ENCODE assay signal across 18 cellular contexts in genomic region chr9:37499297-37499696, GRCh38. TPM values are rescaled to one million over a fixed set of nuclear protein-coding genes. Genes with fewer than 3 reads are reported as not detected.
DNase-seq lines count a peak whose midpoint lies in the region; ATAC-seq, FAIRE-seq and TF ChIP-seq lines count a peak whose summit lies in the region.
"Had no signal": no experiment of that assay in that cellular context is flagged by ENCODE, and none has a peak within 500 bp of the region (broad histone marks: within the 10 kb centered on the region; RNA-seq: fewer than 3 reads in every experiment).

No MANE protein-coding gene starts in this region.

- no peak overlapping the region for H2BK15ac ChIP-seq in IMR-90 (ENCODE audit: low read depth, low read length)

- no peak overlapping the region for H3K9ac ChIP-seq in HepG2 (ENCODE audit: insufficient read depth, low read depth, low read length)
- H3K9ac ChIP-seq in IMR-90 (ENCODE audit: low read depth, low read length) = no peak overlapping the region
- H3K9ac ChIP-seq in K562 (ENCODE audit: insufficient read depth in 1 of 2, low read depth in 2 of 2, low read length in 2 of 2) = no peak overlapping the region
- H3K9ac ChIP-seq: GM23248 had no signal

- H3K4me2 ChIP-seq in HepG2 (ENCODE audit: low read depth, low read length) (no peak overlapping the region), IMR-90 (ENCODE audit: low read depth, low read length) (no peak overlapping the region), K562 (ENCODE audit: insufficient read depth, low read length) (no peak overlapping the region)

- TF ChIP-seq EP300 in HepG2 (IDR thresholded peaks at IDR 0.05; ENCODE audit: low read depth in 2 of 2, low read length in 2 of 2) = no peak
- no peak for TF ChIP-seq EP300 in HepG2 (CRISPR knock-in tag; IDR thresholded peaks at IDR 0.05; ENCODE audit: borderline replicate concordance)
- TF ChIP-seq EP300 in K562 (IDR thresholded peaks at IDR 0.05; ENCODE audit: low read length) = no peak

- no peak overlapping the region for H3K4ac ChIP-seq in IMR-90 (ENCODE audit: low read depth, low read length)

- H3K23ac ChIP-seq in IMR-90 (ENCODE audit: low read depth, low read length) = no peak overlapping the region

- intact Hi-C loops in HepG2 (cut with micrococcal nuclease; ENCODE audit: unreplicated experiment) = no loop called here
- intact Hi-C loops in right lobe of liver (cut with DNase I) = no loop called here
- intact Hi-C loops in IMR-90 (cut with micrococcal nuclease) = no loop called here
- intact Hi-C loops in K562 (cut with micrococcal nuclease) = no loop called here

- dilution Hi-C loops in IMR-90 (cut with HindIII; ENCODE audit: low sequenced_read_pairs, unreplicated experiment) = no loop called here

- H2AFZ ChIP-seq in HepG2 (ENCODE audit: low read length) (no peak overlapping the region), IMR-90 (replicated peaks; ENCODE audit: low read length, poor library complexity) (no peak overlapping the region), K562 (ENCODE audit: low read depth, low read length) (no peak overlapping the region)
- H2AFZ ChIP-seq: GM23248 had no signal

- H3K27ac ChIP-seq in HepG2 (ENCODE audit: extremely low read length, insufficient read depth, low read length) = no peak overlapping the region
- no peak overlapping the region for H3K27ac ChIP-seq in right lobe of liver
- no peak overlapping the region for H3K27ac ChIP-seq in IMR-90 (ENCODE audit: insufficient read depth, low read length)
- no peak overlapping the region; the same call in 2 of the 3 replicates for H3K27ac ChIP-seq in K562 (ENCODE audit: extremely low read depth, low read depth, low read length)
- H3K27ac ChIP-seq: C4-2B, GM23248 had no signal

- H2BK5ac ChIP-seq in IMR-90 (ENCODE audit: low read depth, low read length, poor library complexity, severe bottlenecking) = no peak overlapping the region

- H3K27me3 ChIP-seq in HepG2 (ENCODE audit: control insufficient read depth in 1 of 2, insufficient read depth in 2 of 2, low read length in 2 of 2) (no peaks in the 10 kb centered on the region), right lobe of liver (no peaks in the 10 kb centered on the region), IMR-90 (ENCODE audit: control insufficient read depth, insufficient read depth, low read length) (no peaks in the 10 kb centered on the region), K562 (ENCODE audit: control insufficient read depth in 2 of 2, insufficient read depth in 2 of 2, low read length in 2 of 2) (no peaks in the 10 kb centered on the region)

- H3K9me3 ChIP-seq in HepG2 (ENCODE audit: low read length) (no peaks in the 10 kb centered on the region), right lobe of liver (no peaks in the 10 kb centered on the region), IMR-90 (ENCODE audit: control insufficient read depth, insufficient read depth, low read length) (no peaks in the 10 kb centered on the region), K562 (replicated peaks; ENCODE audit: control insufficient read depth, insufficient read depth, low read depth, low read length) (no peaks in the 10 kb centered on the region)
- H3K9me3 ChIP-seq: Caco-2 had no signal

- H3K4me3 ChIP-seq in HepG2 (replicated peaks in 1 of 3; ENCODE audit: insufficient read depth in 1 of 3, low read depth in 2 of 3, low read length in 3 of 3) = no peak overlapping the region
- no peak overlapping the region for H3K4me3 ChIP-seq in right lobe of liver
- H3K4me3 ChIP-seq in IMR-90 (ENCODE audit: insufficient read depth, low read depth, low read length) = no peak overlapping the region
- H3K4me3 ChIP-seq in K562 = no peak overlapping the region
- H3K4me3 ChIP-seq: GM23248 had no signal

- H3K36me3 ChIP-seq in HepG2 (replicated peaks in 1 of 2; ENCODE audit: control insufficient read depth in 1 of 2, insufficient read depth in 2 of 2, low read length in 2 of 2) = peaks cover 24 to 87% of the 10 kb centered on the region in 2 experiments
- peaks cover 18 to 89% (median 45%) of the 10 kb centered on the region in 4 donors for H3K36me3 ChIP-seq in right lobe of liver
- H3K36me3 ChIP-seq in IMR-90 (ENCODE audit: control insufficient read depth, insufficient read depth, low read length) = peaks cover 70% of the 10 kb centered on the region
- H3K36me3 ChIP-seq in K562 (ENCODE audit: control insufficient read depth, insufficient read depth, low read length) = peaks cover 91% of the 10 kb centered on the region

- H4K5ac ChIP-seq in IMR-90 (ENCODE audit: low read depth, low read length) = no peak overlapping the region

- H3K9me1 ChIP-seq in IMR-90 (ENCODE audit: insufficient read depth, low read length) = no peaks in the 10 kb centered on the region
- H3K9me1 ChIP-seq in K562 (ENCODE audit: control insufficient read depth, insufficient read depth, low read length) = no peaks in the 10 kb centered on the region

- no peak for TF ChIP-seq CTCF in HepG2 (CRISPR knock-in tag; IDR thresholded peaks at IDR 0.05)
- no peak for TF ChIP-seq CTCF in right lobe of liver (IDR thresholded peaks at IDR 0.05)
- no peak for TF ChIP-seq CTCF in IMR-90 (conservative IDR thresholded peaks at IDR 0.05; ENCODE audit: low read depth, low read length)
- TF ChIP-seq CTCF in K562 (IDR thresholded peaks at IDR 0.05 in 2 of 3, conservative IDR thresholded peaks at IDR 0.05 in 1 of 3; ENCODE audit: insufficient read depth in 2 of 3, low read depth in 1 of 3, low read length in 3 of 3) = no peak

- DNase-seq in HepG2 (ENCODE audit: low spot score) (no peak), right lobe of liver (no peak), IMR-90 (no peak), K562 (ENCODE audit: extremely low read depth in 1 of 4, low spot score in 3 of 4) (no peak), HuH-7 (ENCODE audit: low spot score) (no peak)
- DNase-seq: AML-193; Caco-2; CD4-positive, alpha-beta T cell; GM23248; HCEC 1CT had no signal

- FAIRE-seq in HepG2 (lab: Jason Lieb, UNC) (no peak), K562 (lab: Jason Lieb, UNC) (no peak)
- FAIRE-seq: A204.1, D721Med, G401.6, GM12891, GM19239, H54 had no signal

- H3K79me2 ChIP-seq in HepG2 (ENCODE audit: insufficient read depth, low read length) (no peaks in the 10 kb centered on the region), K562 (ENCODE audit: control insufficient read depth, insufficient read depth, low read length) (no peaks in the 10 kb centered on the region)

- peaks cover 8 to 9% of the 10 kb centered on the region in 2 experiments; a peak in 3 of 4 replicates for H3K79me1 ChIP-seq in IMR-90 (ENCODE audit: low read depth in 1 of 2, low read length in 2 of 2)

- H3K14ac ChIP-seq in IMR-90 (replicated peaks; ENCODE audit: low read depth, low read length) = no peak overlapping the region

- ATAC-seq in HepG2 = no peak
- ATAC-seq in right lobe of liver = no peak
- no peak for ATAC-seq in IMR-90 (ENCODE audit: low read depth)
- no peak for ATAC-seq in K562
- ATAC-seq in GM21367 (IDR thresholded peaks at IDR 0.05; ENCODE audit: unreplicated experiment) = no peak

- no peak for TF ChIP-seq RAD21 in HepG2 (CRISPR knock-in tag; IDR thresholded peaks at IDR 0.05)
- TF ChIP-seq RAD21 in IMR-90 (IDR thresholded peaks at IDR 0.05; ENCODE audit: low read length) = no peak
- TF ChIP-seq RAD21 in K562 (CRISPR knock-in tag; conservative IDR thresholded peaks at IDR 0.05 in 1 of 2, IDR thresholded peaks at IDR 0.05 in 1 of 2) = no peak

- BruUV-seq in HepG2 (replicated peaks; lab: Mats Ljungman, UMichigan) = no TSS peak
- no TSS peak for BruUV-seq in IMR-90 (replicated peaks; lab: Mats Ljungman, UMichigan)
- BruUV-seq in K562 (replicated peaks; lab: Mats Ljungman, UMichigan) = no TSS peak

- H4K20me1 ChIP-seq in HepG2 (ENCODE audit: insufficient read depth, low read length) (no peaks in the 10 kb centered on the region), IMR-90 (ENCODE audit: insufficient read depth, low read length) (no peaks in the 10 kb centered on the region; the same call in 1 of the 2 replicates), K562 (replicated peaks; ENCODE audit: control insufficient read depth, insufficient read depth, low read length) (peaks cover 5% of the 10 kb centered on the region)

- TF ChIP-seq POLR2A in HepG2 (IDR thresholded peaks at IDR 0.05; ENCODE audit: insufficient read depth in 1 of 2, low read depth in 2 of 2, low read length in 2 of 2) (no peak), right lobe of liver (IDR thresholded peaks at IDR 0.05) (no peak), IMR-90 (IDR thresholded peaks at IDR 0.05; ENCODE audit: low read depth, low read length) (no peak), K562 (conservative IDR thresholded peaks at IDR 0.05) (no peak)

- no peak overlapping the region for H2BK20ac ChIP-seq in IMR-90 (ENCODE audit: low read depth, low read length)

- no peak overlapping the region for H4K91ac ChIP-seq in IMR-90 (ENCODE audit: insufficient read depth, low read depth, low read length)

- H3K18ac ChIP-seq in IMR-90 (ENCODE audit: low read depth, low read length) = no peak overlapping the region

- H2BK120ac ChIP-seq in IMR-90 (ENCODE audit: low read depth, low read length) = no peak overlapping the region

- H2AK9ac ChIP-seq in IMR-90 (replicated peaks; ENCODE audit: low read depth, low read length, poor library complexity) = no peak overlapping the region

- no peak overlapping the region for H2AK5ac ChIP-seq in IMR-90 (ENCODE audit: low read depth, low read length)

- CTCF ChIA-PET in HepG2 (lab: Yijun Ruan, JAX; ENCODE audit: low intra/inter-chr PET ratio, low total read pairs) = no interaction called here
- CTCF ChIA-PET in IMR-90 (lab: Yijun Ruan, JAX) = no interaction called here
- CTCF ChIA-PET in K562 (lab: Yijun Ruan, JAX; ENCODE audit: low intra/inter-chr PET ratio) = no interaction called here

- in situ Hi-C loops in HepG2 (cut with HindIII; ENCODE audit: extremely low pct_ligation_motif_present, low pct_unique_long_range_greater_than_20kb) (loop anchor here (25.0 kb wide), 3 partner anchors 238 to 863 kb away; partner anchors contain the start of gene SLC25A51), IMR-90 (cut with MboI; ENCODE audit: low sequenced_read_pairs) (loop anchor here (25.0 kb wide), 2 partner anchors 563 to 863 kb away; partner anchors contain the start of gene SHB), K562 (cut with MboI) (loop anchor here (25.0 kb wide), 1 partner anchor 863 kb away; no protein-coding TSS in a partner anchor)

- H3K4me1 ChIP-seq in HepG2 (ENCODE audit: insufficient read depth, low read length) = peaks cover 33% of the 10 kb centered on the region
- peaks cover 0 to 30% (median 10%) of the 10 kb centered on the region in 4 donors for H3K4me1 ChIP-seq in right lobe of liver
- no peaks in the 10 kb centered on the region for H3K4me1 ChIP-seq in IMR-90 (ENCODE audit: control insufficient read depth, insufficient read depth, low read length)
- H3K4me1 ChIP-seq in K562 (replicated peaks in 1 of 2; ENCODE audit: control insufficient read depth in 2 of 2, insufficient read depth in 2 of 2, low read length in 2 of 2) = no peaks in the 10 kb centered on the region
- H3K4me1 ChIP-seq: Caco-2 had no signal

- H3K56ac ChIP-seq in IMR-90 (ENCODE audit: extremely low read depth, insufficient read depth, low read length) = no peak overlapping the region

- no peak overlapping the region for H4K8ac ChIP-seq in IMR-90 (ENCODE audit: low read depth in 2 of 2, low read length in 2 of 2)

- WGBS in HepG2 (ENCODE audit: low lambda C conversion rate) = 81% methylated on average over 5 of the region's 6 CpGs
- 66% methylated on average over 5 of the region's 6 CpGs for WGBS in right lobe of liver (ENCODE audit: insufficient coverage, low coverage, low lambda C conversion rate, missing lambda C conversion rate)
- 100% methylated on average over 2 of the region's 6 CpGs; no CpG with 5 or more reads in 1 of the 2 experiments for WGBS in IMR-90 (ENCODE audit: extremely low coverage in 2 of 2, insufficient read length in 1 of 2), 2 experiments
- WGBS in K562 (ENCODE audit: insufficient coverage, low coverage, missing lambda C conversion rate) = 88% methylated on average over 6 of the region's 6 CpGs

- POLR2A ChIA-PET in HepG2 (lab: Yijun Ruan, JAX) = no interaction called here
- POLR2A ChIA-PET in IMR-90 (lab: Charles Lee; ENCODE audit: unreplicated experiment) = no interaction called here
- POLR2A ChIA-PET in K562 (lab: Yijun Ruan, JAX) = interaction anchor here (0.6 to 1.0 kb wide), 4 partner anchors 11 to 912 kb away, joined by 3 to 6 read pairs (median 3); partner anchors contain the start of gene TOMM5

RNA-seq across cellular contexts. Expression of gene POLR1E, which starts 13.5 kb away (rescaled TPM):
- total RNA-seq in HepG2 (2016; rRNA removed; fragmentation: Illumina TruSeq; extraction: Trizol) (37.8 and 49.1 TPM in 2 replicates), right lobe of liver (10 to 100 TPM; 11.7 to 18.1 (median 14.4) TPM), IMR-90 (2012; rRNA removed) (67.5 and 71.9 TPM in 2 replicates), K562 (2014; rRNA removed) (61.1 and 70.2 TPM in 2 replicates), K562 (2014; rRNA removed; fragmentation: Illumina TruSeq; extraction: Trizol) (102 and 104 TPM in 2 replicates), K562 (2015; rRNA removed; fragmentation: Illumina TruSeq; extraction: Trizol) (82.0 and 85.0 TPM in 2 replicates), K562 (2021) (69.0 and 73.1 TPM in 2 replicates)
- total RNA-seq in HepG2 (2016; cell fraction: cytosol; rRNA removed; fragmentation: Illumina TruSeq; extraction: Trizol; ENCODE audit: low read depth) = 12.6 and 13.7 TPM in 2 replicates
- total RNA-seq in HepG2 (2016; cell fraction: insoluble cytoplasmic fraction; rRNA removed; fragmentation: Illumina TruSeq; extraction: Trizol) = 35.7 and 42.1 TPM in 2 replicates
- 24.4 and 28.3 TPM in 2 replicates for total RNA-seq in HepG2 (2016; cell fraction: membrane; rRNA removed; fragmentation: Illumina TruSeq; extraction: Trizol)
- total RNA-seq in HepG2 (2016; cell fraction: nucleus; rRNA removed; fragmentation: Illumina TruSeq; extraction: Trizol) = 19.5 and 22.1 TPM in 2 replicates
- polyA plus RNA-seq in HepG2 (2011; rRNA removed) (18.9 and 23.0 TPM in 2 replicates), IMR-90 (2012; rRNA removed) (42.7 and 48.0 TPM in 2 replicates), K562 (2011; rRNA removed) (70.3 and 95.1 TPM in 2 replicates), K562 (2014; fragmentation: Illumina TruSeq; extraction: Trizol) (89.6 and 91.7 TPM in 2 replicates), K562 (2014; fragmentation: Nextera tagmentation; extraction: Ambion mirVana) (10 to 100 TPM; 18.9 to 39.4 TPM), K562 (2014; rRNA removed) (74.4 and 85.6 TPM in 2 replicates)
- 16.9 and 20.6 TPM in 2 replicates for polyA plus RNA-seq in HepG2 (2011; cell fraction: cytosol; rRNA removed)
- 6.3 and 8.5 TPM in 2 replicates for polyA plus RNA-seq in HepG2 (2011; cell fraction: nucleus; rRNA removed)
- polyA plus RNA-seq in HepG2 (2012) = 15.5 and 19.9 TPM in 2 replicates
- 9.5 and 9.6 TPM in 2 replicates for polyA plus RNA-seq in HepG2 (2016; cell fraction: cytosol; fragmentation: Illumina TruSeq; extraction: Trizol; ENCODE audit: low read depth)
- polyA plus RNA-seq in HepG2 (2016; cell fraction: insoluble cytoplasmic fraction; fragmentation: Illumina TruSeq; extraction: Trizol; ENCODE audit: low read depth) = 31.1 and 31.2 TPM in 2 replicates
- 16.1 and 18.2 TPM in 2 replicates for polyA plus RNA-seq in HepG2 (2016; cell fraction: membrane; fragmentation: Illumina TruSeq; extraction: Trizol; ENCODE audit: low read depth)
- polyA plus RNA-seq in HepG2 (2016; cell fraction: nucleus; fragmentation: Illumina TruSeq; extraction: Trizol; ENCODE audit: insufficient read depth, low read depth) = 16.7 and 17.8 TPM in 2 replicates
- 17.1 and 37.9 TPM in 2 replicates for polyA minus RNA-seq in HepG2 (2011; rRNA and poly(A)+ RNA removed; ENCODE audit: low replicate concordance)
- polyA minus RNA-seq in HepG2 (2011; cell fraction: cytosol; rRNA and poly(A)+ RNA removed) = 14.0 and 14.2 TPM in 2 replicates
- polyA minus RNA-seq in HepG2 (2011; cell fraction: nucleus; rRNA and poly(A)+ RNA removed) = 17.8 and 20.8 TPM in 2 replicates
- polyA plus RNA-seq in IMR-90 (2012; cell fraction: cytosol; rRNA removed) = 18.3 and 30.3 TPM in 2 replicates
- 7.5 and 23.9 TPM in 2 replicates for polyA plus RNA-seq in IMR-90 (2012; cell fraction: nucleus; rRNA removed; ENCODE audit: low replicate concordance)
- total RNA-seq in K562 (2011; cell fraction: chromatin; rRNA removed; ENCODE audit: low replicate concordance) = 50.0 and 70.5 TPM in 2 replicates
- 44.6 and 55.7 TPM in 2 replicates for total RNA-seq in K562 (2011; cell fraction: nucleolus; rRNA removed)
- total RNA-seq in K562 (2011; cell fraction: nucleoplasm; rRNA removed) = 43.4 and 44.5 TPM in 2 replicates
- 41.3 and 55.7 TPM in 2 replicates for polyA plus RNA-seq in K562 (2011; cell fraction: cytosol; rRNA removed)
- 23.3 and 26.4 TPM in 2 replicates for polyA plus RNA-seq in K562 (2011; cell fraction: nucleus; rRNA removed)
- polyA plus RNA-seq in K562 (2012) = 52.5 and 66.7 TPM in 2 replicates
- polyA minus RNA-seq in K562 (2011; rRNA and poly(A)+ RNA removed) = 104 and 115 TPM in 2 replicates
- polyA minus RNA-seq in K562 (2011; cell fraction: cytosol; rRNA and poly(A)+ RNA removed) = 34.6 and 39.5 TPM in 2 replicates
- polyA minus RNA-seq in K562 (2011; cell fraction: nucleus; rRNA and poly(A)+ RNA removed) = 23.8 and 26.3 TPM in 2 replicates

RNA-seq across cellular contexts. Expression of gene ZBTB5, which starts 34.0 kb away (rescaled TPM):
- total RNA-seq in HepG2 (2016; rRNA removed; fragmentation: Illumina TruSeq; extraction: Trizol) = 12.5 and 15.2 TPM in 2 replicates
- total RNA-seq in HepG2 (2016; cell fraction: cytosol; rRNA removed; fragmentation: Illumina TruSeq; extraction: Trizol; ENCODE audit: low read depth) = 0.81 and 0.88 TPM in 2 replicates
- total RNA-seq in HepG2 (2016; cell fraction: insoluble cytoplasmic fraction; rRNA removed; fragmentation: Illumina TruSeq; extraction: Trizol) = 12.4 and 14.4 TPM in 2 replicates
- total RNA-seq in HepG2 (2016; cell fraction: membrane; rRNA removed; fragmentation: Illumina TruSeq; extraction: Trizol) = 5.8 and 6.1 TPM in 2 replicates
- 11.2 and 13.3 TPM in 2 replicates for total RNA-seq in HepG2 (2016; cell fraction: nucleus; rRNA removed; fragmentation: Illumina TruSeq; extraction: Trizol)
- polyA plus RNA-seq in HepG2 (2011; rRNA removed) = 19.7 and 20.5 TPM in 2 replicates
- 14.8 and 16.3 TPM in 2 replicates for polyA plus RNA-seq in HepG2 (2011; cell fraction: cytosol; rRNA removed)
- polyA plus RNA-seq in HepG2 (2011; cell fraction: nucleus; rRNA removed) = 25.4 and 27.5 TPM in 2 replicates
- polyA plus RNA-seq in HepG2 (2012) = 10.3 and 11.9 TPM in 2 replicates
- 0.35 and 0.64 TPM in 2 replicates for polyA plus RNA-seq in HepG2 (2016; cell fraction: cytosol; fragmentation: Illumina TruSeq; extraction: Trizol; ENCODE audit: low read depth)
- 11.5 and 11.7 TPM in 2 replicates for polyA plus RNA-seq in HepG2 (2016; cell fraction: insoluble cytoplasmic fraction; fragmentation: Illumina TruSeq; extraction: Trizol; ENCODE audit: low read depth)
- 3.5 and 4.3 TPM in 2 replicates for polyA plus RNA-seq in HepG2 (2016; cell fraction: membrane; fragmentation: Illumina TruSeq; extraction: Trizol; ENCODE audit: low read depth)
- polyA plus RNA-seq in HepG2 (2016; cell fraction: nucleus; fragmentation: Illumina TruSeq; extraction: Trizol; ENCODE audit: insufficient read depth, low read depth) = 16.5 and 19.6 TPM in 2 replicates
- polyA minus RNA-seq in HepG2 (2011; rRNA and poly(A)+ RNA removed; ENCODE audit: low replicate concordance) = 29.3 and 36.6 TPM in 2 replicates
- 11.4 and 13.4 TPM in 2 replicates for polyA minus RNA-seq in HepG2 (2011; cell fraction: cytosol; rRNA and poly(A)+ RNA removed)
- polyA minus RNA-seq in HepG2 (2011; cell fraction: nucleus; rRNA and poly(A)+ RNA removed) = 23.9 and 25.2 TPM in 2 replicates
- 1 to 10 TPM; 4.3 to 6.6 (median 5.5) TPM for total RNA-seq in right lobe of liver
- total RNA-seq in IMR-90 (2012; rRNA removed) = 9.1 and 10.8 TPM in 2 replicates
- polyA plus RNA-seq in IMR-90 (2012; rRNA removed) = 5.8 and 6.3 TPM in 2 replicates
- polyA plus RNA-seq in IMR-90 (2012; cell fraction: cytosol; rRNA removed) = 2.6 and 3.2 TPM in 2 replicates
- polyA plus RNA-seq in IMR-90 (2012; cell fraction: nucleus; rRNA removed; ENCODE audit: low replicate concordance) = 7.5 and 15.3 TPM in 2 replicates
- 41.8 and 45.3 TPM in 2 replicates for total RNA-seq in K562 (2011; cell fraction: chromatin; rRNA removed; ENCODE audit: low replicate concordance)
- 38.3 and 44.4 TPM in 2 replicates for total RNA-seq in K562 (2011; cell fraction: nucleolus; rRNA removed)
- total RNA-seq in K562 (2011; cell fraction: nucleoplasm; rRNA removed) = 44.4 and 47.6 TPM in 2 replicates
- total RNA-seq in K562 (2014; rRNA removed) = 14.8 and 15.1 TPM in 2 replicates
- total RNA-seq in K562 (2014; rRNA removed; fragmentation: Illumina TruSeq; extraction: Trizol) = 14.8 and 15.3 TPM in 2 replicates
- 14.4 and 15.5 TPM in 2 replicates for total RNA-seq in K562 (2015; rRNA removed; fragmentation: Illumina TruSeq; extraction: Trizol)
- total RNA-seq in K562 (2021) = 16.6 and 18.9 TPM in 2 replicates
- polyA plus RNA-seq in K562 (2011; rRNA removed) = 43.2 and 46.6 TPM in 2 replicates
- 33.1 and 42.6 TPM in 2 replicates for polyA plus RNA-seq in K562 (2011; cell fraction: cytosol; rRNA removed)
- 43.6 and 54.0 TPM in 2 replicates for polyA plus RNA-seq in K562 (2011; cell fraction: nucleus; rRNA removed)
- 13.7 and 13.8 TPM in 2 replicates for polyA plus RNA-seq in K562 (2012)
- 20.1 and 21.2 TPM in 2 replicates for polyA plus RNA-seq in K562 (2014; fragmentation: Illumina TruSeq; extraction: Trizol)
- 1 to 10 TPM; 2.3 to 4.7 TPM for polyA plus RNA-seq in K562 (2014; fragmentation: Nextera tagmentation; extraction: Ambion mirVana)
- polyA plus RNA-seq in K562 (2014; rRNA removed) = 16.3 and 16.9 TPM in 2 replicates
- polyA minus RNA-seq in K562 (2011; rRNA and poly(A)+ RNA removed) = 43.5 and 52.8 TPM in 2 replicates
- 15.8 and 19.3 TPM in 2 replicates for polyA minus RNA-seq in K562 (2011; cell fraction: cytosol; rRNA and poly(A)+ RNA removed)
- polyA minus RNA-seq in K562 (2011; cell fraction: nucleus; rRNA and poly(A)+ RNA removed) = 20.2 and 29.5 TPM in 2 replicates

Comparison
In these comparisons a context has a peak if more than half of its experiments do, and no peak if none do; other contexts are left out.
1. Of the 241 proteins assayed by ChIP-seq in both HepG2 and K562: peak only in HepG2: none; only in K562: MAFG and NFE2L1; in both: MAFF and MAFK; in neither: 237.